ENCODE assay signal across 10 cellular contexts in the genomic region with DNA sequence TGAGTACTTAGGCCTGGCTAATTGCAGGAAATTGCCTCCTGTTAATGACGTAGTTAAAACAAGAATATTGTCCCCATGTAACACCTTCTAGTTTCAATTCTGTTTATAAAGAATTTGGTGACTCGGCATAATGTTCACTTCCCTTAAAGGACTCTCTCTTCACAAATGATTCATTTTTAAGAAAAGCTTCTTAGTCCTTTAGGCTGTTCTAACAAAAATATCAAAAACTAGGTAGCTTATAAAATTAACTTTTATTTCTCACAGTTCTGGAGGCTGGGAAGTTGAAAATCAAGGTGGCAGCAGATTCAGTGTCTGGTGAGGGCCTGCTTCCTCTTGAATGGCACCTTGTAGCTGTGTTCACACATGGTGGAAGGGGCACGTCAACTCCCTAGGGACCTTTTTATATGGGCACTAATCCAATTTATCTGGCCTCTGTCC. TPM values are rescaled to one million over a fixed set of nuclear protein-coding genes. Genes with fewer than 3 reads are reported as not detected.
DNase-seq lines count a peak whose midpoint lies in the region; ATAC-seq, FAIRE-seq and TF ChIP-seq lines count a peak whose summit lies in the region.
"Had no signal": no experiment of that assay in that cellular context is flagged by ENCODE, and none has a peak within 500 bp of the region (broad histone marks: within the 10 kb centered on the region; RNA-seq: fewer than 3 reads in every experiment).

No MANE protein-coding gene starts in this region.

- no TSS peak for BruUV-seq in HepG2 (replicated peaks; lab: Mats Ljungman, UMichigan)

- H3K9ac ChIP-seq in HepG2 (ENCODE audit: insufficient read depth, low read depth, low read length) = no peak overlapping the region

- H2AFZ ChIP-seq in HepG2 (ENCODE audit: low read length) = no peak overlapping the region

- H3K9me3 ChIP-seq in HepG2 (ENCODE audit: low read length) = no peaks in the 10 kb centered on the region

- TF ChIP-seq POLR2A in HepG2 (IDR thresholded peaks at IDR 0.05; ENCODE audit: insufficient read depth in 1 of 2, low read depth in 2 of 2, low read length in 2 of 2) = no peak

- TF ChIP-seq EP300 in HepG2 (IDR thresholded peaks at IDR 0.05; ENCODE audit: low read depth in 2 of 2, low read length in 2 of 2) (no peak), HepG2 (CRISPR knock-in tag; IDR thresholded peaks at IDR 0.05; ENCODE audit: borderline replicate concordance) (no peak)

- H3K27me3 ChIP-seq in HepG2 (ENCODE audit: control insufficient read depth in 1 of 2, insufficient read depth in 2 of 2, low read length in 2 of 2) = no peaks in the 10 kb centered on the region
- H3K27me3 ChIP-seq: cardiac muscle cell had no signal

- H3K27ac ChIP-seq in HepG2 (ENCODE audit: extremely low read length, insufficient read depth, low read length) = no peak overlapping the region
- H3K27ac ChIP-seq in caudate nucleus (ENCODE audit: low read depth, low read length) = no peak overlapping the region
- H3K27ac ChIP-seq: cardiac muscle cell had no signal

- no peak for TF ChIP-seq CTCF in HepG2 (CRISPR knock-in tag; IDR thresholded peaks at IDR 0.05)

- 0% methylated on average over 3 of the region's 3 CpGs for WGBS in HepG2 (ENCODE audit: low lambda C conversion rate)

- H3K4me2 ChIP-seq in HepG2 (ENCODE audit: low read depth, low read length) = no peak overlapping the region

- no peak overlapping the region for H3K4me3 ChIP-seq in HepG2 (replicated peaks in 1 of 3; ENCODE audit: insufficient read depth in 1 of 3, low read depth in 2 of 3, low read length in 3 of 3)
- H3K4me3 ChIP-seq: cardiac muscle cell had no signal

- no peaks in the 10 kb centered on the region for H3K27me3 Mint-ChIP-seq in T-cell

- CTCF ChIA-PET in HepG2 (lab: Yijun Ruan, JAX; ENCODE audit: low intra/inter-chr PET ratio, low total read pairs) = no interaction called here
- CTCF ChIA-PET in T-cell (lab: Charles Lee) = interaction anchor here in 1 of 2 donors (1.0 kb wide), 1 partner anchor 7 kb away, joined by 3 read pairs; no protein-coding TSS in a partner anchor

- no peaks in the 10 kb centered on the region for H3K36me3 ChIP-seq in HepG2 (replicated peaks in 1 of 2; ENCODE audit: control insufficient read depth in 1 of 2, insufficient read depth in 2 of 2, low read length in 2 of 2)
- H3K36me3 ChIP-seq: cardiac muscle cell had no signal

- no peaks in the 10 kb centered on the region for H3K4me1 ChIP-seq in HepG2 (ENCODE audit: insufficient read depth, low read length)

- intact Hi-C loops in HepG2 (cut with micrococcal nuclease; ENCODE audit: unreplicated experiment) = no loop called here

- FAIRE-seq in HepG2 (lab: Jason Lieb, UNC) = no peak

- ATAC-seq in GM19035 (IDR thresholded peaks at IDR 0.05; ENCODE audit: unreplicated experiment) (peak; percentile 91), GM21825 (IDR thresholded peaks at IDR 0.05; ENCODE audit: unreplicated experiment) (peak; percentile 89), HG03442 (IDR thresholded peaks at IDR 0.05; ENCODE audit: unreplicated experiment) (peak; percentile 87), HepG2 (no peak), T-cell (replicated peaks in 1 of 4) (no peak)
- ATAC-seq: naive thymus-derived CD8-positive, alpha-beta T cell had no signal

- H3K79me2 ChIP-seq in HepG2 (ENCODE audit: insufficient read depth, low read length) = no peaks in the 10 kb centered on the region

- no peaks in the 10 kb centered on the region for H3K4me1 Mint-ChIP-seq in T-cell
- H3K4me1 Mint-ChIP-seq: naive thymus-derived CD8-positive, alpha-beta T cell had no signal

- H4K20me1 ChIP-seq in HepG2 (ENCODE audit: insufficient read depth, low read length) = no peaks in the 10 kb centered on the region

- POLR2A ChIA-PET in HepG2 (lab: Yijun Ruan, JAX) = no interaction called here
- POLR2A ChIA-PET in T-cell (lab: Charles Lee) = interaction anchor here in 1 of 2 donors (0.7 kb wide), 1 partner anchor 188 kb away, joined by 4 read pairs; no protein-coding TSS in a partner anchor

- no peak overlapping the region for H3K4me3 Mint-ChIP-seq in T-cell
- H3K4me3 Mint-ChIP-seq: naive thymus-derived CD8-positive, alpha-beta T cell had no signal

- in situ Hi-C loops in HepG2 (cut with HindIII; ENCODE audit: extremely low pct_ligation_motif_present, low pct_unique_long_range_greater_than_20kb) = no loop called here

- no peak for TF ChIP-seq RAD21 in HepG2 (CRISPR knock-in tag; IDR thresholded peaks at IDR 0.05)

- no peak for DNase-seq in HepG2 (ENCODE audit: low spot score)
- no peak for DNase-seq in T-cell
- DNase-seq in T1000 (lab: John Stamatoyannopoulos, UW) = no peak
- no peak for DNase-seq in caudate nucleus (lab: John Stamatoyannopoulos, UW)
- DNase-seq: KG1; naive thymus-derived CD8-positive, alpha-beta T cell had no signal

- no peak overlapping the region for H3K27ac Mint-ChIP-seq in T-cell
- H3K27ac Mint-ChIP-seq: naive thymus-derived CD8-positive, alpha-beta T cell had no signal

- no peaks in the 10 kb centered on the region for H3K9me3 Mint-ChIP-seq in T-cell
- H3K9me3 Mint-ChIP-seq: naive thymus-derived CD8-positive, alpha-beta T cell had no signal

- H3K36me3 Mint-ChIP-seq in T-cell = no peaks in the 10 kb centered on the region
- H3K36me3 Mint-ChIP-seq: naive thymus-derived CD8-positive, alpha-beta T cell had no signal

TF ChIP-seq in HepG2, 621 proteins besides CTCF, POLR2A, EP300 and RAD21:
- TF ChIP-seq ZNF136 (CRISPR knock-in tag; IDR thresholded peaks at IDR 0.05; ENCODE audit: low read depth) = no peak
- TF ChIP-seq ZNF556 (CRISPR knock-in tag; IDR thresholded peaks at IDR 0.05; ENCODE audit: borderline replicate concordance) = no peak
- 0 out of 2 replicates have a peak, but pooled peaks have one; percentile 5 for TF ChIP-seq MAFF (IDR thresholded peaks at IDR 0.05; ENCODE audit: low read depth, low read length)
- TF ChIP-seq MAFK (conservative IDR thresholded peaks at IDR 0.05 in 1 of 2, IDR thresholded peaks at IDR 0.05 in 1 of 2; ENCODE audit: low read length in 2 of 2) = peak; percentile 17 to 35; a peak in 1 of 4 replicates
- TF ChIP-seq FLYWCH1 (CRISPR knock-in tag; IDR thresholded peaks at IDR 0.05) = no peak
- TF ChIP-seq ZMYM4 (CRISPR knock-in tag; IDR thresholded peaks at IDR 0.05) = no peak

RNA-seq across cellular contexts. Expression of a gene that starts 23.8 kb away (rescaled TPM):
- total RNA-seq in HepG2 (2016; rRNA removed; fragmentation: Illumina TruSeq; extraction: Trizol) = not detected in 2 replicates
- not detected in 2 replicates for total RNA-seq in HepG2 (2016; cell fraction: cytosol; rRNA removed; fragmentation: Illumina TruSeq; extraction: Trizol; ENCODE audit: low read depth)
- total RNA-seq in HepG2 (2016; cell fraction: insoluble cytoplasmic fraction; rRNA removed; fragmentation: Illumina TruSeq; extraction: Trizol) = not detected in 2 replicates
- not detected in 2 replicates for total RNA-seq in HepG2 (2016; cell fraction: membrane; rRNA removed; fragmentation: Illumina TruSeq; extraction: Trizol)
- not detected in 2 replicates for total RNA-seq in HepG2 (2016; cell fraction: nucleus; rRNA removed; fragmentation: Illumina TruSeq; extraction: Trizol)
- polyA plus RNA-seq in HepG2 (2011; rRNA removed) = not detected in 2 replicates
- polyA plus RNA-seq in HepG2 (2011; cell fraction: cytosol; rRNA removed) = not detected in 2 replicates
- polyA plus RNA-seq in HepG2 (2011; cell fraction: nucleus; rRNA removed) = 0.02 and 0.05 TPM in 2 replicates
- polyA plus RNA-seq in HepG2 (2012) = 0.03 TPM in 1 of 2 replicates, not detected in the other
- not detected in 2 replicates for polyA plus RNA-seq in HepG2 (2016; cell fraction: cytosol; fragmentation: Illumina TruSeq; extraction: Trizol; ENCODE audit: low read depth)
- not detected in 2 replicates for polyA plus RNA-seq in HepG2 (2016; cell fraction: insoluble cytoplasmic fraction; fragmentation: Illumina TruSeq; extraction: Trizol; ENCODE audit: low read depth)
- polyA plus RNA-seq in HepG2 (2016; cell fraction: membrane; fragmentation: Illumina TruSeq; extraction: Trizol; ENCODE audit: low read depth) = not detected in 2 replicates
- polyA plus RNA-seq in HepG2 (2016; cell fraction: nucleus; fragmentation: Illumina TruSeq; extraction: Trizol; ENCODE audit: insufficient read depth, low read depth) = not detected in 2 replicates
- polyA minus RNA-seq in HepG2 (2011; rRNA and poly(A)+ RNA removed; ENCODE audit: low replicate concordance) = 23.4 TPM in 1 of 2 replicates, not detected in the other
- not detected in 2 replicates for polyA minus RNA-seq in HepG2 (2011; cell fraction: cytosol; rRNA and poly(A)+ RNA removed)
- polyA minus RNA-seq in HepG2 (2011; cell fraction: nucleus; rRNA and poly(A)+ RNA removed) = 0.13 TPM in 1 of 2 replicates, not detected in the other
- total RNA-seq in T-cell = under 1 TPM in 2 of 5 donors, not detected in 3; 0.53 to 0.56 TPM
- polyA plus RNA-seq: naive thymus-derived CD8-positive, alpha-beta T cell had no signal

Comparison
In these comparisons a context has a peak if more than half of its experiments do, and no peak if none do; other contexts are left out.
1. ATAC-seq: peak in GM19035 (single experiment), GM21825 (single experiment) and HG03442 (single experiment); none in HepG2 (single experiment) and T-cell (0 of 4).